ENCODE assay signal across 8 cellular contexts in the genomic region with DNA sequence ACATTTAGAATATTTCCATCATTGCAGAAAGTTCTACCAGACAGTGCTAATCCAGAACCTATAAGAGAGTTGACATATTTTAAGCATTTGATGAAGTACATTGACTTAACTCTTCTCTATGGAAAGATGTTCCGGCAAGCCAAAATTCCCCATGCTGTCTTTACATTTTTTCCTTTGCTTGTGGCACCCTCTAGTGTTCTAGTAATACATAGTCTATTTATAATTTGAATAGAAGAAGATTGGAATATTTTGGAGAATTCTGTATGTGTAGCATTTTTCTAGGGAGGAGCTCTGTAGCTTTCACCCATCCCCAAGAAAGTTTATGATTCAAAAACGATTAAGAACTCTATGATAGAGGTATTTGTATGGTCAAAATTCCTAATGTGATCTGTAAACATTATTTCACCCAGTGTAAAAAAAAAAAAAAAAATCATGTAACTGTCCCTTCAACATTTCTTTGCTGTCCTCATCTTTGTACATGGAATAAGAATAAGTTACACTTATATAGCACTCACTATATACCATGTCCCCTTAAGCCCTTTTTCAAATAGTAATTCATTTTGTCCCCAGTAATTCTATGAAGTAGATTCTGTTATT. TPM values are rescaled to one million over a fixed set of nuclear protein-coding genes. Genes with fewer than 3 reads are reported as not detected.
DNase-seq lines count a peak whose midpoint lies in the region; ATAC-seq and TF ChIP-seq lines count a peak whose summit lies in the region.

No MANE protein-coding gene starts in this region.

- intact Hi-C loops in natural killer cell (cut with micrococcal nuclease) = loop anchor here (1.0 kb wide), 1 partner anchor 277 kb away; no protein-coding TSS in a partner anchor

- H3K4me3 ChIP-seq in choroid plexus epithelial cell (ENCODE audit: low read depth, low read length) = no peak overlapping the region

- no peak for DNase-seq in natural killer cell
- DNase-seq in natural killer cell treated with Interleukin-12 subunit alpha and Interleukin-12 subunit beta and Interleukin-15 and Interleukin-18, amount 100 ng/mL, for 72 hours (ENCODE audit: low spot score) = no peak
- DNase-seq in NCI-H460 (ENCODE audit: extremely low read depth, low read depth) = peak; percentile 49
- peak; percentile 78 for DNase-seq in choroid plexus epithelial cell (ENCODE audit: low read depth)
- DNase-seq in midbrain (lab: John Stamatoyannopoulos, UW) = peak; percentile 68
- DNase-seq in activated CD8-positive, alpha-beta memory T cell treated with anti-CD3 and anti-CD28 coated beads, Interleukin-2, amount 50 U/mL, for 4 hours = no peak
- no peak for DNase-seq in activated effector memory CD4-positive, alpha-beta T cell treated with Interleukin-2 at 50 U/mL for 16 hours

- no peak overlapping the region for H3K4me3 Mint-ChIP-seq in natural killer cell
- no peak overlapping the region for H3K4me3 Mint-ChIP-seq in natural killer cell treated with Interleukin-12 subunit alpha and Interleukin-12 subunit beta and Interleukin-15 and Interleukin-18, amount 100 ng/mL, for 72 hours

- H3K4me1 Mint-ChIP-seq in natural killer cell = peaks cover 6 to 18% of the 10 kb centered on the region in 2 donors
- H3K4me1 Mint-ChIP-seq in natural killer cell treated with Interleukin-12 subunit alpha and Interleukin-12 subunit beta and Interleukin-15 and Interleukin-18, amount 100 ng/mL, for 72 hours (ENCODE audit: low read depth in 2 of 2) = peaks cover 3 to 22% of the 10 kb centered on the region in 2 donors

- no peaks in the 10 kb centered on the region for H3K27me3 Mint-ChIP-seq in natural killer cell (ENCODE audit: low read depth in 2 of 2)
- no peaks in the 10 kb centered on the region for H3K27me3 Mint-ChIP-seq in natural killer cell treated with Interleukin-12 subunit alpha and Interleukin-12 subunit beta and Interleukin-15 and Interleukin-18, amount 100 ng/mL, for 72 hours

- peak; percentile 29 for TF ChIP-seq CTCF in natural killer cell (IDR thresholded peaks at IDR 0.05)
- peak; percentile 54 for TF ChIP-seq CTCF in choroid plexus epithelial cell (conservative IDR thresholded peaks at IDR 0.05; ENCODE audit: low read depth, low read length)

- no peak overlapping the region for H3K27ac Mint-ChIP-seq in natural killer cell
- H3K27ac Mint-ChIP-seq in natural killer cell treated with Interleukin-12 subunit alpha and Interleukin-12 subunit beta and Interleukin-15 and Interleukin-18, amount 100 ng/mL, for 72 hours = no peak overlapping the region

- ATAC-seq in natural killer cell = peak in 1 of 3 donors; percentile 46
- no peak for ATAC-seq in natural killer cell treated with Interleukin-12 subunit alpha and Interleukin-12 subunit beta and Interleukin-15 and Interleukin-18, amount 100 ng/mL, for 72 hours
- no peak for ATAC-seq in GM21526 (IDR thresholded peaks at IDR 0.05; ENCODE audit: low FRiP score, unreplicated experiment)

- H3K36me3 Mint-ChIP-seq in natural killer cell = no peaks in the 10 kb centered on the region
- peaks cover 6% of the 10 kb centered on the region for H3K36me3 Mint-ChIP-seq in natural killer cell treated with Interleukin-12 subunit alpha and Interleukin-12 subunit beta and Interleukin-15 and Interleukin-18, amount 100 ng/mL, for 72 hours

- no peaks in the 10 kb centered on the region for H3K9me3 Mint-ChIP-seq in natural killer cell
- H3K9me3 Mint-ChIP-seq in natural killer cell treated with Interleukin-12 subunit alpha and Interleukin-12 subunit beta and Interleukin-15 and Interleukin-18, amount 100 ng/mL, for 72 hours = no peaks in the 10 kb centered on the region

RNA-seq across cellular contexts. Expression of a gene that starts 33.2 kb away (rescaled TPM):
- total RNA-seq in natural killer cell = 10 to 100 TPM; 39.8 to 43.5 (median 40.1) TPM
- total RNA-seq in natural killer cell treated with Interleukin-12 subunit alpha and Interleukin-12 subunit beta and Interleukin-15 and Interleukin-18, amount 100 ng/mL, for 72 hours = 10 to 100 TPM; 27.6 to 31.9 TPM
- total RNA-seq in NCI-H460 (2014; rRNA removed; shearing (Covaris generic)) = 14.8 and 14.9 TPM in 2 replicates
- 10.2 and 27.3 TPM in 2 replicates for polyA plus RNA-seq in NCI-H460 (2014; cell fraction: nucleus; rRNA removed)

Comparison
In these comparisons a context has a peak if more than half of its experiments do, and no peak if none do; other contexts are left out.
1. DNase-seq: peak in NCI-H460 (single experiment), choroid plexus epithelial cell (single experiment) and midbrain (single experiment); none in natural killer cell (single experiment), natural killer cell treated with Interleukin-12 subunit alpha and Interleukin-12 subunit beta and Interleukin-15 and Interleukin-18, amount 100 ng/mL, for 72 hours (single experiment), activated CD8-positive, alpha-beta memory T cell treated with anti-CD3 and anti-CD28 coated beads, Interleukin-2, amount 50 U/mL, for 4 hours (single experiment) and activated effector memory CD4-positive, alpha-beta T cell treated with Interleukin-2 at 50 U/mL for 16 hours (single experiment).